In the genomic region with DNA sequence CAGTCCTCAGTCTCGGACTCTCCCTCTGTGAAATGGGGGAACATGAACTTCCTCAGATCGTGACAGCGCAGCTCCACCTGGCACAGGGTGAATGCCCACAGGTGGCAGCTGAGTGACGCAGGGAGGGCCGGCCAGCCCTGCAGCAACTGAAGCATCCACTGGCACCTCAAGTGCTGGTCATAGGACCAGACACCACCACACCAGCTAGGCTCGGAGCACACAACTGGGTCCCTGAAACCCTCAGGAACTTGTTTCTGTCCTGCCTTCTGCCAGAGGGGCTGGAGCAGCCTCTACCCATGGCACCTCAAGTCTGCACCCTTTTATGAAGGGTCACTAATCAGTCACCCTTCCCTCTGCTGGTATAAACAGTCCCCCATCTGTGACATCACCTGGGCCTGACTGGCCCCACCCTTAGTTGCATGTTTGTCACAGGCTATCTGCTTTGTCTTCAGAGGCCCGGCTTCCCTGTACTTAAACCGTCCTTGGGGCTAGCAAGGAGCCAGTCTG, we compare ENCODE assay signal across 8 cellular contexts. TPM values are rescaled to one million over a fixed set of nuclear protein-coding genes. Genes with fewer than 3 reads are reported as not detected.
DNase-seq lines count a peak whose midpoint lies in the region; ATAC-seq lines count a peak whose summit lies in the region.

No MANE protein-coding gene starts in this region.

- peaks cover 71% of the 10 kb centered on the region for H3K4me1 Mint-ChIP-seq in T-helper 1 cell treated with Interleukin-12 subunit alpha and Interleukin-12 subunit beta and Interleukin-4 antibody, amounts not matched to agents 30 μg/mL and 1 μg/mL, for 36 hours (ENCODE audit: low read depth)

- no peaks in the 10 kb centered on the region for H3K9me3 Mint-ChIP-seq in T-helper 1 cell treated with Interleukin-12 subunit alpha and Interleukin-12 subunit beta and Interleukin-4 antibody, amounts not matched to agents 30 μg/mL and 1 μg/mL, for 36 hours

- no peaks in the 10 kb centered on the region for H3K27me3 Mint-ChIP-seq in T-helper 1 cell treated with Interleukin-12 subunit alpha and Interleukin-12 subunit beta and Interleukin-4 antibody, amounts not matched to agents 30 μg/mL and 1 μg/mL, for 36 hours (ENCODE audit: low read depth)

- DNase-seq in T-helper 1 cell: no peak
- peak; percentile 53 for DNase-seq in cerebellar cortex (ENCODE audit: low spot score)
- DNase-seq in stimulated activated CD8-positive, alpha-beta memory T cell treated with anti-CD3 and anti-CD28 coated beads, Interleukin-4, amount 100 ng/mL, for 48 hours: peak; percentile 47
- no peak for DNase-seq in stimulated activated CD4-positive, alpha-beta T cell treated with anti-CD3 and anti-CD28 coated beads, Interleukin-4, amount 100 ng/mL, for 4 hours
- DNase-seq in SK-N-DZ (ENCODE audit: low spot score): no peak
- DNase-seq in NCI-H2227 treated with DMSO at 0.1 percent for 48 hours (lab: John Stamatoyannopoulos, UW): no peak

- H3K27ac Mint-ChIP-seq in T-helper 1 cell treated with Interleukin-12 subunit alpha and Interleukin-12 subunit beta and Interleukin-4 antibody, amounts not matched to agents 30 μg/mL and 1 μg/mL, for 36 hours: peak overlapping the region; percentile 89

- H3K4me3 Mint-ChIP-seq in T-helper 1 cell treated with Interleukin-12 subunit alpha and Interleukin-12 subunit beta and Interleukin-4 antibody, amounts not matched to agents 30 μg/mL and 1 μg/mL, for 36 hours: peak overlapping the region; percentile 62

- peak; percentile 21 for ATAC-seq in HG03175 (IDR thresholded peaks at IDR 0.05; ENCODE audit: unreplicated experiment)

- peaks cover 25% of the 10 kb centered on the region for H3K36me3 Mint-ChIP-seq in T-helper 1 cell treated with Interleukin-12 subunit alpha and Interleukin-12 subunit beta and Interleukin-4 antibody, amounts not matched to agents 30 μg/mL and 1 μg/mL, for 36 hours (ENCODE audit: low read depth)

RNA-seq across cellular contexts. Expression of gene CDC42BPG, which starts 7.4 kb away (rescaled TPM):
- polyA plus RNA-seq in SK-N-DZ (2014; cell fraction: cytosol; rRNA removed): 0.17 and 0.73 TPM in 2 replicates
- 1.4 and 1.8 TPM in 2 replicates for polyA plus RNA-seq in SK-N-DZ (2014; cell fraction: nucleus; rRNA removed)

RNA-seq across cellular contexts. Expression of gene EHD1, which starts 26.5 kb away (rescaled TPM):
- 28.2 TPM in 2 replicates for polyA plus RNA-seq in SK-N-DZ (2014; cell fraction: cytosol; rRNA removed)
- polyA plus RNA-seq in SK-N-DZ (2014; cell fraction: nucleus; rRNA removed): 8.5 and 14.2 TPM in 2 replicates

RNA-seq across cellular contexts. Expression of gene MEN1, which starts 41.5 kb away (rescaled TPM):
- 21.2 and 26.8 TPM in 2 replicates for polyA plus RNA-seq in SK-N-DZ (2014; cell fraction: cytosol; rRNA removed)
- polyA plus RNA-seq in SK-N-DZ (2014; cell fraction: nucleus; rRNA removed): 40.7 and 64.0 TPM in 2 replicates

RNA-seq across cellular contexts. Expression of gene MAP4K2, which starts 48.9 kb away (rescaled TPM):
- polyA plus RNA-seq in SK-N-DZ (2014; cell fraction: cytosol; rRNA removed): 12.7 and 32.3 TPM in 2 replicates
- 62.1 and 80.6 TPM in 2 replicates for polyA plus RNA-seq in SK-N-DZ (2014; cell fraction: nucleus; rRNA removed)

Comparison
In these comparisons a context has a peak if more than half of its experiments do, and no peak if none do; other contexts are left out.
1. DNase-seq: peak in cerebellar cortex (single experiment) and stimulated activated CD8-positive, alpha-beta memory T cell treated with anti-CD3 and anti-CD28 coated beads, Interleukin-4, amount 100 ng/mL, for 48 hours (single experiment); none in T-helper 1 cell (0 of 5), stimulated activated CD4-positive, alpha-beta T cell treated with anti-CD3 and anti-CD28 coated beads, Interleukin-4, amount 100 ng/mL, for 4 hours (0 of 2), SK-N-DZ (single experiment) and NCI-H2227 treated with DMSO at 0.1 percent for 48 hours (single experiment).